In the genomic region with DNA sequence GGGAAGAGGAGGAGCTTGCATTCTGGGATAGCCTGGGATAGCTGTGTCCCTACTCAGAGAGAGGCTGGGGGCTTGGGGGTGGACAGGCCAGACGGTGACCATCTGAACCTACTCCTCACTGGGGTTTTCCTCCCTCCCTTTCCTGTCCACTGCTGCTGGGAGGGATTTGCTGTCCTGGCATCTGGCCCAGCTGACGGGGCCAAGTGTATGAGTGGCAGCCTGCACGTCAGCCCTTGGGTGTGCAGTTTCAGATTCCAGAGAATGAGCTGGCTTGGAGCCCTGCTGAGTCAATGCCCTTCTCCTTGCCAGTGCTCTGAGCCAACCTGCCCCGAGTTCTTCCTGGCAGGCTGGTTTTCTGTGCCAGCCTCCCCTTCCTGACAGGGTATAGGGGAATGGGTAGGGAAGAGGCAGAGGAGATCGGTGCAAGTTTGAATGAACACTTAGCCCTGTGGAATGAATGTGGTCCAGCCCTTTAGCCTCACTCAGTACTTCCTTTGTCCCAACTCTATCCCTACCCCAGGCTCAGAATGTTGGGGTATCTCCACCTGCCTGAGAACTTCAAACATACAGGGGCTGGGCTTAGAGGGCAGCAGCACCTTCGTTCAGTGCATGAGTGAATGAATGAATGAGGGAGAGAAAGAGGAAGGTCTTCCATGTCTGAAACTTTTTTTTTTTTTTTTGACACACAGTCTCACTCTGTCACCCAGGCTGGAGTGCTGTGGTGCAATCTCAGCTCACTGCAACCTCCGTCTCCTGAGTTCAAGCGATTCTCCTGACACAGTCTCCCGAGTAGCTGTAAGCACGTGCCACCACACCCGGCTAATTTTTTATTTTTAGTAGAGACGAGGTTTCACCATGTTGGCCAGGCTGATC, we compare ENCODE assay signal across 1 cellular context.
TF ChIP-seq lines count a peak whose summit lies in the region.

No MANE protein-coding gene starts in this region.

TF ChIP-seq in HepG2, 621 proteins besides CTCF, POLR2A, EP300 and RAD21 (continued from another document and continues in another):
- TF ChIP-seq, protein P1, sequence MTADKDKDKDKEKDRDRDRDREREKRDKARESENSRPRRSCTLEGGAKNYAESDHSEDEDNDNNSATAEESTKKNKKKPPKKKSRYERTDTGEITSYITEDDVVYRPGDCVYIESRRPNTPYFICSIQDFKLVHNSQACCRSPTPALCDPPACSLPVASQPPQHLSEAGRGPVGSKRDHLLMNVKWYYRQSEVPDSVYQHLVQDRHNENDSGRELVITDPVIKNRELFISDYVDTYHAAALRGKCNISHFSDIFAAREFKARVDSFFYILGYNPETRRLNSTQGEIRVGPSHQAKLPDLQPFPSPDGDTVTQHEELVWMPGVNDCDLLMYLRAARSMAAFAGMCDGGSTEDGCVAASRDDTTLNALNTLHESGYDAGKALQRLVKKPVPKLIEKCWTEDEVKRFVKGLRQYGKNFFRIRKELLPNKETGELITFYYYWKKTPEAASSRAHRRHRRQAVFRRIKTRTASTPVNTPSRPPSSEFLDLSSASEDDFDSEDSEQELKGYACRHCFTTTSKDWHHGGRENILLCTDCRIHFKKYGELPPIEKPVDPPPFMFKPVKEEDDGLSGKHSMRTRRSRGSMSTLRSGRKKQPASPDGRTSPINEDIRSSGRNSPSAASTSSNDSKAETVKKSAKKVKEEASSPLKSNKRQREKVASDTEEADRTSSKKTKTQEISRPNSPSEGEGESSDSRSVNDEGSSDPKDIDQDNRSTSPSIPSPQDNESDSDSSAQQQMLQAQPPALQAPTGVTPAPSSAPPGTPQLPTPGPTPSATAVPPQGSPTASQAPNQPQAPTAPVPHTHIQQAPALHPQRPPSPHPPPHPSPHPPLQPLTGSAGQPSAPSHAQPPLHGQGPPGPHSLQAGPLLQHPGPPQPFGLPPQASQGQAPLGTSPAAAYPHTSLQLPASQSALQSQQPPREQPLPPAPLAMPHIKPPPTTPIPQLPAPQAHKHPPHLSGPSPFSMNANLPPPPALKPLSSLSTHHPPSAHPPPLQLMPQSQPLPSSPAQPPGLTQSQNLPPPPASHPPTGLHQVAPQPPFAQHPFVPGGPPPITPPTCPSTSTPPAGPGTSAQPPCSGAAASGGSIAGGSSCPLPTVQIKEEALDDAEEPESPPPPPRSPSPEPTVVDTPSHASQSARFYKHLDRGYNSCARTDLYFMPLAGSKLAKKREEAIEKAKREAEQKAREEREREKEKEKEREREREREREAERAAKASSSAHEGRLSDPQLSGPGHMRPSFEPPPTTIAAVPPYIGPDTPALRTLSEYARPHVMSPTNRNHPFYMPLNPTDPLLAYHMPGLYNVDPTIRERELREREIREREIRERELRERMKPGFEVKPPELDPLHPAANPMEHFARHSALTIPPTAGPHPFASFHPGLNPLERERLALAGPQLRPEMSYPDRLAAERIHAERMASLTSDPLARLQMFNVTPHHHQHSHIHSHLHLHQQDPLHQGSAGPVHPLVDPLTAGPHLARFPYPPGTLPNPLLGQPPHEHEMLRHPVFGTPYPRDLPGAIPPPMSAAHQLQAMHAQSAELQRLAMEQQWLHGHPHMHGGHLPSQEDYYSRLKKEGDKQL (CRISPR knock-in tag; IDR thresholded peaks at IDR 0.05; ENCODE audit: low read depth): no peak
- TF ChIP-seq ZNF3 (CRISPR knock-in tag; IDR thresholded peaks at IDR 0.05) (no peak), SALL2 (CRISPR knock-in tag; IDR thresholded peaks at IDR 0.05) (no peak), ZBTB7B (CRISPR knock-in tag; IDR thresholded peaks at IDR 0.05) (no peak), YEATS4 (CRISPR knock-in tag; IDR thresholded peaks at IDR 0.05; ENCODE audit: borderline replicate concordance) (no peak; the same call in 1 of the 2 replicates), GRHL1 (CRISPR knock-in tag; conservative IDR thresholded peaks at IDR 0.05) (no peak), ZNF549 (CRISPR knock-in tag; IDR thresholded peaks at IDR 0.05) (no peak), ETS1 (CRISPR knock-in tag; IDR thresholded peaks at IDR 0.05) (no peak), SOX6 (IDR thresholded peaks at IDR 0.05) (no peak), SOX6 (CRISPR knock-in tag; IDR thresholded peaks at IDR 0.05) (peak; percentile 49), CCAR2 (optimal IDR thresholded peaks at IDR 0.05; ENCODE audit: low read depth, low read length) (no peak), CCDC6 (CRISPR knock-in tag; IDR thresholded peaks at IDR 0.05) (no peak), IRF1 (CRISPR knock-in tag; IDR thresholded peaks at IDR 0.05; ENCODE audit: low read depth) (no peak), TERF1 (CRISPR knock-in tag; IDR thresholded peaks at IDR 0.05) (no peak), ZNF761 (CRISPR knock-in tag; conservative IDR thresholded peaks at IDR 0.05) (no peak), ZBTB1 (CRISPR knock-in tag; IDR thresholded peaks at IDR 0.05; ENCODE audit: borderline replicate concordance) (no peak), NFIC (IDR thresholded peaks at IDR 0.05; ENCODE audit: low read length) (peak; percentile 35; the same call in 1 of the 2 replicates), MED1 (CRISPR knock-in tag; IDR thresholded peaks at IDR 0.05) (peak; percentile 87), CENPT (CRISPR knock-in tag; IDR thresholded peaks at IDR 0.05; ENCODE audit: low read depth) (no peak), ZNF12 (CRISPR knock-in tag; IDR thresholded peaks at IDR 0.05) (peak; percentile 79; the same call in 1 of the 2 replicates), ZNF230 (CRISPR knock-in tag; IDR thresholded peaks at IDR 0.05) (no peak), TIGD3 (CRISPR knock-in tag; IDR thresholded peaks at IDR 0.05; ENCODE audit: borderline replicate concordance) (no peak), SIN3A (IDR thresholded peaks at IDR 0.05; ENCODE audit: borderline replicate concordance, low read depth, low read length) (no peak), ZNF282 (IDR thresholded peaks at IDR 0.05; ENCODE audit: partially characterized antibody) (no peak), PBX2 (CRISPR knock-in tag; IDR thresholded peaks at IDR 0.05) (peak; percentile 82), ZNF263 (CRISPR knock-in tag; IDR thresholded peaks at IDR 0.05) (0 out of 2 replicates have a peak, but pooled peaks have one; percentile 24)
- TF ChIP-seq, protein P2, sequence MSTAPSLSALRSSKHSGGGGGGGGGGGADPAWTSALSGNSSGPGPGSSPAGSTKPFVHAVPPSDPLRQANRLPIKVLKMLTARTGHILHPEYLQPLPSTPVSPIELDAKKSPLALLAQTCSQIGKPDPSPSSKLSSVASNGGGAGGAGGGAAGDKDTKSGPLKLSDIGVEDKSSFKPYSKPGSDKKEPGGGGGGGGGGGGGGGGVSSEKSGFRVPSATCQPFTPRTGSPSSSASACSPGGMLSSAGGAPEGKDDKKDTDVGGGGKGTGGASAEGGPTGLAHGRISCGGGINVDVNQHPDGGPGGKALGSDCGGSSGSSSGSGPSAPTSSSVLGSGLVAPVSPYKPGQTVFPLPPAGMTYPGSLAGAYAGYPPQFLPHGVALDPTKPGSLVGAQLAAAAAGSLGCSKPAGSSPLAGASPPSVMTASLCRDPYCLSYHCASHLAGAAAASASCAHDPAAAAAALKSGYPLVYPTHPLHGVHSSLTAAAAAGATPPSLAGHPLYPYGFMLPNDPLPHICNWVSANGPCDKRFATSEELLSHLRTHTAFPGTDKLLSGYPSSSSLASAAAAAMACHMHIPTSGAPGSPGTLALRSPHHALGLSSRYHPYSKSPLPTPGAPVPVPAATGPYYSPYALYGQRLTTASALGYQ (CRISPR knock-in tag; IDR thresholded peaks at IDR 0.05): no peak
- TF ChIP-seq, protein P3, sequence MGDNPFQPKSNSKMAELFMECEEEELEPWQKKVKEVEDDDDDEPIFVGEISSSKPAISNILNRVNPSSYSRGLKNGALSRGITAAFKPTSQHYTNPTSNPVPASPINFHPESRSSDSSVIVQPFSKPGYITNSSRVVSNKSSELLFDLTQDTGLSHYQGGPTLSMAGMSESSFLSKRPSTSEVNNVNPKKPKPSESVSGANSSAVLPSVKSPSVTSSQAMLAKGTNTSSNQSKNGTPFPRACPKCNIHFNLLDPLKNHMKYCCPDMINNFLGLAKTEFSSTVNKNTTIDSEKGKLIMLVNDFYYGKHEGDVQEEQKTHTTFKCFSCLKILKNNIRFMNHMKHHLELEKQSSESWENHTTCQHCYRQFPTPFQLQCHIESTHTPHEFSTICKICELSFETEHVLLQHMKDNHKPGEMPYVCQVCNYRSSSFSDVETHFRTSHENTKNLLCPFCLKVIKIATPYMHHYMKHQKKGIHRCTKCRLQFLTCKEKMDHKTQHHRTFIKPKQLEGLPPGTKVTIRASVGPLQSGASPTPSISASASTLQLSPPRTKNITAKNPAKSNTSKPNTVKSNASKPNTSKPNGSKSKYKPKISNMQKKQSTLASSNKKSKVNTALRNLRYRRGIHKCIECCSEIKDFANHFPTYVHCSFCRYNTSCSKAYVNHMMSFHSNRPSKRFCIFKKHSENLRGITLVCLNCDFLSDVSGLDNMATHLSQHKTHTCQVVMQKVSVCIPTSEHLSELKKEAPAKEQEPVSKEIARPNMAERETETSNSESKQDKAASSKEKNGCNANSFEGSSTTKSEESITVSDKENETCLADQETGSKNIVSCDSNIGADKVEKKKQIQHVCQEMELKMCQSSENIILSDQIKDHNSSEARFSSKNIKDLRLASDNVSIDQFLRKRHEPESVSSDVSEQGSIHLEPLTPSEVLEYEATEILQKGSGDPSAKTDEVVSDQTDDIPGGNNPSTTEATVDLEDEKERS (CRISPR knock-in tag; IDR thresholded peaks at IDR 0.05): no peak
- TF ChIP-seq, protein P4, sequence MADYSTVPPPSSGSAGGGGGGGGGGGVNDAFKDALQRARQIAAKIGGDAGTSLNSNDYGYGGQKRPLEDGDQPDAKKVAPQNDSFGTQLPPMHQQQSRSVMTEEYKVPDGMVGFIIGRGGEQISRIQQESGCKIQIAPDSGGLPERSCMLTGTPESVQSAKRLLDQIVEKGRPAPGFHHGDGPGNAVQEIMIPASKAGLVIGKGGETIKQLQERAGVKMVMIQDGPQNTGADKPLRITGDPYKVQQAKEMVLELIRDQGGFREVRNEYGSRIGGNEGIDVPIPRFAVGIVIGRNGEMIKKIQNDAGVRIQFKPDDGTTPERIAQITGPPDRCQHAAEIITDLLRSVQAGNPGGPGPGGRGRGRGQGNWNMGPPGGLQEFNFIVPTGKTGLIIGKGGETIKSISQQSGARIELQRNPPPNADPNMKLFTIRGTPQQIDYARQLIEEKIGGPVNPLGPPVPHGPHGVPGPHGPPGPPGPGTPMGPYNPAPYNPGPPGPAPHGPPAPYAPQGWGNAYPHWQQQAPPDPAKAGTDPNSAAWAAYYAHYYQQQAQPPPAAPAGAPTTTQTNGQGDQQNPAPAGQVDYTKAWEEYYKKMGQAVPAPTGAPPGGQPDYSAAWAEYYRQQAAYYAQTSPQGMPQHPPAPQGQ (CRISPR knock-in tag; IDR thresholded peaks at IDR 0.05; ENCODE audit: borderline replicate concordance): 0 out of 2 replicates have a peak, but pooled peaks have one; percentile 75
